ENCODE assay signal across 28 cellular contexts in genomic region chr3:195176776-195177175, GRCh38.
"Had no signal": no experiment of that assay in that cellular context is flagged by ENCODE, and none has a peak within 500 bp of the region (broad histone marks: within the 10 kb centered on the region; RNA-seq: fewer than 3 reads in every experiment).

No MANE protein-coding gene starts in this region.

- H3K9me3 Mint-ChIP-seq: immature natural killer cell; naive thymus-derived CD8-positive, alpha-beta T cell; nephron; stimulated activated naive B cell treated with anti-CD40 and anti-IgM and Interleukin-4, amounts not matched to agents 10 μg/mL and 1 μg/mL and 100 μg/mL, for 72 hours had no signal

- H3K27me3 ChIP-seq: left lung, neural progenitor cell, ovary, right atrium auricular region, right lobe of liver, stomach, testis, thyroid gland, transverse colon, upper lobe of left lung, vagina had no signal

- H3K4me3 ChIP-seq: left lung, lower lobe of right lung, neural progenitor cell, ovary, right atrium auricular region, right lobe of liver, skin epidermis, stomach, testis, thyroid gland, transverse colon, upper lobe of left lung, vagina had no signal

- H3K9me3 ChIP-seq: left lung, lower lobe of right lung, ovary, right atrium auricular region, right lobe of liver, stomach, testis, thyroid gland, transverse colon, upper lobe of left lung, vagina had no signal

- H3K27ac ChIP-seq: left lung, lower lobe of right lung, neural progenitor cell, ovary, right atrium auricular region, right lobe of liver, skin epidermis, stomach, testis, thyroid gland, transverse colon, upper lobe of left lung, vagina had no signal

- H3K9ac ChIP-seq: neural progenitor cell had no signal

- H3K4me1 ChIP-seq: right lobe of liver, testis had no signal

- H3K27me3 Mint-ChIP-seq: naive thymus-derived CD8-positive, alpha-beta T cell had no signal

- DNase-seq: hypothalamus; immature natural killer cell; kidney; left colon; left lung; lower lobe of right lung; mammary epithelial cell; mesenchymal stem cell; naive thymus-derived CD8-positive, alpha-beta T cell; ovary; right lobe of liver; stimulated activated CD4-positive, alpha-beta T cell treated with anti-CD3 and anti-CD28 coated beads, Interleukin-12 subunit alpha, Interleukin-12 subunit beta, amount 100 ng/mL, for 4 hours; stimulated activated CD4-positive, alpha-beta T cell treated with anti-CD3 and anti-CD28 coated beads, Interleukin-15, amount 100 ng/mL, for 24 hours; stimulated activated CD4-positive, alpha-beta T cell treated with anti-CD3 and anti-CD28 coated beads, Interleukin-2, amount 100 ng/mL, for 24 hours; stimulated activated CD4-positive, alpha-beta T cell treated with anti-CD3 and anti-CD28 coated beads, Interleukin-4, amount 100 ng/mL, for 1 hour; stimulated activated naive B cell treated with anti-CD40 and anti-IgM and Interleukin-4, amounts not matched to agents 10 μg/mL and 1 μg/mL and 100 μg/mL, for 72 hours; stimulated activated naive CD8-positive, alpha-beta T cell treated with anti-CD3 and anti-CD28 coated beads, Interleukin-15, Interleukin-2, amounts not matched to agents 100 U/mL and 50 U/mL, for 24 hours; stomach; testis; thyroid gland; transverse colon had no signal

- H3K4me1 Mint-ChIP-seq: immature natural killer cell had no signal

- H3K4me3 Mint-ChIP-seq: immature natural killer cell; naive thymus-derived CD8-positive, alpha-beta T cell; nephron; neural progenitor cell; stimulated activated naive B cell treated with anti-CD40 and anti-IgM and Interleukin-4, amounts not matched to agents 10 μg/mL and 1 μg/mL and 100 μg/mL, for 72 hours had no signal

- H3K36me3 ChIP-seq: left lung, lower lobe of right lung, neural progenitor cell, ovary, right lobe of liver, stomach, thyroid gland, transverse colon, upper lobe of left lung, vagina had no signal

- H3K27ac Mint-ChIP-seq: immature natural killer cell; naive thymus-derived CD8-positive, alpha-beta T cell; neural progenitor cell; progenitor cell of endocrine pancreas; stimulated activated naive B cell treated with anti-CD40 and anti-IgM and Interleukin-4, amounts not matched to agents 10 μg/mL and 1 μg/mL and 100 μg/mL, for 72 hours had no signal
